21 cellular contexts compared by ENCODE assay signal in the genomic region with DNA sequence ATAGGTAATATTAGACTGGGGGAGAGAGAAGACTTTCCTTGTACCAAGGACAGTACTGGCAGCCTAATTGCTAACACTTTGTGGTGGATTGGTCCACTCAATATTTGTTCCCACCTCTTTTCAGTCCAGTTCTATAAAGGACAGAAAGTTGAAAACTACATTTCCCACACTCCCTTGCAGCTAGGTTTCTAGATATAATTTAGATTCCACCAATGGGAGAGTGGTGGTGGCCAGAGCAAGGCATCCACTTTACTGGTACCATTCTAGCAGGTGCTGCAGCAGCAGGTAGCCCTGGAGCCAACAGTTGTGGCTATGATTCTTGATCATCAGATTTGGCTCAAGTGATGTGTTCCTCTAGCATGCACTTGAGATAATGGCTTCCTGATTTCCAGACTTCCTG. TPM values are rescaled to one million over a fixed set of nuclear protein-coding genes. Genes with fewer than 3 reads are reported as not detected.
DNase-seq lines count a peak whose midpoint lies in the region; ATAC-seq and TF ChIP-seq lines count a peak whose summit lies in the region.
"Had no signal": no experiment of that assay in that cellular context is flagged by ENCODE, and none has a peak within 500 bp of the region (broad histone marks: within the 10 kb centered on the region; RNA-seq: fewer than 3 reads in every experiment).

No MANE protein-coding gene starts in this region.

- no peak for TF ChIP-seq POLR2A in Peyer's patch (IDR thresholded peaks at IDR 0.05)

- no peaks in the 10 kb centered on the region for H3K4me1 ChIP-seq in mucosa of descending colon (ENCODE audit: low read depth)
- H3K4me1 ChIP-seq in Peyer's patch: no peaks in the 10 kb centered on the region
- H3K4me1 ChIP-seq in effector memory CD4-positive, alpha-beta T cell (ENCODE audit: control insufficient read depth, insufficient read depth, low read length, poor library complexity, severe bottlenecking): peaks cover 9% of the 10 kb centered on the region
- H3K4me1 ChIP-seq: breast epithelium had no signal

- H3K27ac Mint-ChIP-seq in activated naive CD8-positive, alpha-beta T cell treated with anti-CD3 and anti-CD28 coated beads, Interleukin-2, amount 10 ng/mL, durations not matched to agents 7 days and 5 days: peak overlapping the region; percentile 14
- H3K27ac Mint-ChIP-seq in activated naive CD8-positive, alpha-beta T cell treated with anti-CD3 and anti-CD28 coated beads for 36 hours: no peak overlapping the region
- peak overlapping the region; percentile 59 for H3K27ac Mint-ChIP-seq in activated CD8-positive, alpha-beta T cell treated with anti-CD3 and anti-CD28 coated beads for 36 hours
- H3K27ac Mint-ChIP-seq: dendritic cell treated with granulocyte-macrophage colony-stimulating factor and Interleukin-4, amounts not matched to agents 40 ng/mL and 50 ng/mL, for 4 days had no signal

- no peak for TF ChIP-seq CTCF in activated CD8-positive, alpha-beta T cell treated with anti-CD3 and anti-CD28 coated beads for 36 hours (IDR thresholded peaks at IDR 0.05)
- TF ChIP-seq CTCF in mucosa of descending colon (IDR thresholded peaks at IDR 0.05) (no peak), Peyer's patch (IDR thresholded peaks at IDR 0.05) (no peak)

- POLR2A ChIA-PET in activated naive CD8-positive, alpha-beta T cell treated with anti-CD3 and anti-CD28 coated beads, Interleukin-2, amount 10 ng/mL, durations not matched to agents 7 days and 5 days (lab: Charles Lee): no interaction called here
- POLR2A ChIA-PET in activated CD8-positive, alpha-beta T cell treated with anti-CD3 and anti-CD28 coated beads for 36 hours (lab: Charles Lee): no interaction called here

- no peak overlapping the region for H3K4me3 Mint-ChIP-seq in activated naive CD8-positive, alpha-beta T cell treated with anti-CD3 and anti-CD28 coated beads, Interleukin-2, amount 10 ng/mL, durations not matched to agents 7 days and 5 days
- no peak overlapping the region for H3K4me3 Mint-ChIP-seq in activated naive CD8-positive, alpha-beta T cell treated with anti-CD3 and anti-CD28 coated beads for 36 hours
- H3K4me3 Mint-ChIP-seq in activated CD8-positive, alpha-beta T cell treated with anti-CD3 and anti-CD28 coated beads for 36 hours: no peak overlapping the region
- H3K4me3 Mint-ChIP-seq: dendritic cell treated with granulocyte-macrophage colony-stimulating factor and Interleukin-4, amounts not matched to agents 40 ng/mL and 50 ng/mL, for 4 days had no signal

- no peaks in the 10 kb centered on the region for H3K27me3 ChIP-seq in Peyer's patch
- no peaks in the 10 kb centered on the region for H3K27me3 ChIP-seq in effector memory CD4-positive, alpha-beta T cell (replicated peaks; ENCODE audit: control insufficient read depth, insufficient read depth, low read length, poor library complexity, severe bottlenecking)
- H3K27me3 ChIP-seq: breast epithelium, upper lobe of left lung had no signal

- H3K4me3 ChIP-seq in mucosa of descending colon (no peak overlapping the region), Peyer's patch (no peak overlapping the region)
- H3K4me3 ChIP-seq in effector memory CD4-positive, alpha-beta T cell (ENCODE audit: insufficient read depth, low read depth, low read length, poor library complexity, severe bottlenecking): no peak overlapping the region
- H3K4me3 ChIP-seq: breast epithelium, upper lobe of left lung had no signal

- no peaks in the 10 kb centered on the region for H3K27me3 Mint-ChIP-seq in activated naive CD8-positive, alpha-beta T cell treated with anti-CD3 and anti-CD28 coated beads, Interleukin-2, amount 10 ng/mL, durations not matched to agents 7 days and 5 days
- H3K27me3 Mint-ChIP-seq in activated naive CD8-positive, alpha-beta T cell treated with anti-CD3 and anti-CD28 coated beads for 36 hours: no peaks in the 10 kb centered on the region
- no peaks in the 10 kb centered on the region for H3K27me3 Mint-ChIP-seq in activated CD8-positive, alpha-beta T cell treated with anti-CD3 and anti-CD28 coated beads for 36 hours
- H3K27me3 Mint-ChIP-seq: dendritic cell treated with granulocyte-macrophage colony-stimulating factor and Interleukin-4, amounts not matched to agents 40 ng/mL and 50 ng/mL, for 4 days had no signal

- peaks cover 84% of the 10 kb centered on the region for H3K36me3 Mint-ChIP-seq in activated naive CD8-positive, alpha-beta T cell treated with anti-CD3 and anti-CD28 coated beads, Interleukin-2, amount 10 ng/mL, durations not matched to agents 7 days and 5 days
- peaks cover 95% of the 10 kb centered on the region for H3K36me3 Mint-ChIP-seq in activated naive CD8-positive, alpha-beta T cell treated with anti-CD3 and anti-CD28 coated beads for 36 hours
- peaks cover 97% of the 10 kb centered on the region for H3K36me3 Mint-ChIP-seq in activated CD8-positive, alpha-beta T cell treated with anti-CD3 and anti-CD28 coated beads for 36 hours (ENCODE audit: low read depth)

- peak; percentile 42 for DNase-seq in DMS53 (lab: John Stamatoyannopoulos, UW)
- DNase-seq in DMS53 treated with DMSO at 0.1 percent for 48 hours (lab: John Stamatoyannopoulos, UW; ENCODE audit: unreplicated experiment): no peak
- DNase-seq in activated naive CD8-positive, alpha-beta T cell treated with anti-CD3 and anti-CD28 coated beads, Interleukin-2, amount 10 ng/mL, durations not matched to agents 7 days and 5 days: no peak
- no peak for DNase-seq in activated naive CD8-positive, alpha-beta T cell treated with anti-CD3 and anti-CD28 coated beads for 36 hours
- no peak for DNase-seq in activated CD8-positive, alpha-beta T cell treated with anti-CD3 and anti-CD28 coated beads for 36 hours
- DNase-seq in mucosa of descending colon: no peak
- no peak for DNase-seq in Peyer's patch
- no peak for DNase-seq in effector memory CD4-positive, alpha-beta T cell
- DNase-seq: activated CD4-positive, alpha-beta T cell treated with anti-CD3 and anti-CD28 coated beads for 1 hour; amniotic stem cell; glutamatergic neuron; kidney glomerular epithelial cell; mesenchymal stem cell; NCI-H2171; NCI-H526 treated with DMSO at 0.1 percent for 48 hours; posterior cingulate gyrus; upper lobe of left lung had no signal

- H3K36me3 ChIP-seq in mucosa of descending colon (ENCODE audit: low read depth): no peaks in the 10 kb centered on the region
- H3K36me3 ChIP-seq in Peyer's patch: peaks cover 0 to 14% (median 0%) of the 10 kb centered on the region in 3 donors
- H3K36me3 ChIP-seq in effector memory CD4-positive, alpha-beta T cell (ENCODE audit: control insufficient read depth, insufficient read depth, low read length): peaks cover 20% of the 10 kb centered on the region
- H3K36me3 ChIP-seq: breast epithelium, upper lobe of left lung had no signal

- intact Hi-C loops in activated CD8-positive, alpha-beta T cell treated with anti-CD3 and anti-CD28 coated beads for 36 hours (cut with micrococcal nuclease): no loop called here
- intact Hi-C loops in mucosa of descending colon (cut with DNase I, micrococcal nuclease): no loop called here

- peaks cover 13% of the 10 kb centered on the region for H3K9me3 Mint-ChIP-seq in activated naive CD8-positive, alpha-beta T cell treated with anti-CD3 and anti-CD28 coated beads, Interleukin-2, amount 10 ng/mL, durations not matched to agents 7 days and 5 days
- peaks cover 44% of the 10 kb centered on the region for H3K9me3 Mint-ChIP-seq in activated naive CD8-positive, alpha-beta T cell treated with anti-CD3 and anti-CD28 coated beads for 36 hours
- H3K9me3 Mint-ChIP-seq in activated CD8-positive, alpha-beta T cell treated with anti-CD3 and anti-CD28 coated beads for 36 hours: peaks cover 27% of the 10 kb centered on the region

- CTCF ChIA-PET in activated CD8-positive, alpha-beta T cell treated with anti-CD3 and anti-CD28 coated beads for 36 hours (lab: Charles Lee): no interaction called here

- no peak for ATAC-seq in activated naive CD8-positive, alpha-beta T cell treated with anti-CD3 and anti-CD28 coated beads, Interleukin-2, amount 10 ng/mL, durations not matched to agents 7 days and 5 days (ENCODE audit: low read depth)
- ATAC-seq in activated CD8-positive, alpha-beta T cell treated with anti-CD3 and anti-CD28 coated beads for 36 hours: peak; percentile 37
- peak; percentile 19 for ATAC-seq in mucosa of descending colon
- ATAC-seq: sciatic nerve had no signal

- no peak overlapping the region for H3K27ac ChIP-seq in Peyer's patch
- no peak overlapping the region for H3K27ac ChIP-seq in effector memory CD4-positive, alpha-beta T cell (ENCODE audit: insufficient read depth, low read length, poor library complexity, severe bottlenecking)
- H3K27ac ChIP-seq: 22Rv1, breast epithelium, upper lobe of left lung had no signal

- peaks cover 48% of the 10 kb centered on the region for H3K4me1 Mint-ChIP-seq in activated naive CD8-positive, alpha-beta T cell treated with anti-CD3 and anti-CD28 coated beads, Interleukin-2, amount 10 ng/mL, durations not matched to agents 7 days and 5 days
- H3K4me1 Mint-ChIP-seq in activated naive CD8-positive, alpha-beta T cell treated with anti-CD3 and anti-CD28 coated beads for 36 hours: peaks cover 64% of the 10 kb centered on the region
- H3K4me1 Mint-ChIP-seq in activated CD8-positive, alpha-beta T cell treated with anti-CD3 and anti-CD28 coated beads for 36 hours (ENCODE audit: low read depth): peaks cover 84% of the 10 kb centered on the region

- H3K9me3 ChIP-seq in mucosa of descending colon: no peaks in the 10 kb centered on the region
- no peaks in the 10 kb centered on the region for H3K9me3 ChIP-seq in Peyer's patch
- no peaks in the 10 kb centered on the region for H3K9me3 ChIP-seq in effector memory CD4-positive, alpha-beta T cell (ENCODE audit: control insufficient read depth, low read length)
- H3K9me3 ChIP-seq: breast epithelium, upper lobe of left lung had no signal

RNA-seq across cellular contexts. Expression of gene SLC38A1, which starts 24.6 kb away (rescaled TPM):
- 100 to 1,000 TPM; 194 to 207 TPM for total RNA-seq in activated naive CD8-positive, alpha-beta T cell treated with anti-CD3 and anti-CD28 coated beads, Interleukin-2, amount 10 ng/mL, durations not matched to agents 7 days and 5 days
- 100 to 1,000 TPM; 255 to 260 TPM for total RNA-seq in activated naive CD8-positive, alpha-beta T cell treated with anti-CD3 and anti-CD28 coated beads for 36 hours
- 100 to 1,000 TPM; 167 to 168 TPM for total RNA-seq in activated CD8-positive, alpha-beta T cell treated with anti-CD3 and anti-CD28 coated beads for 36 hours
- 100 to 1,000 TPM; 116 to 157 (median 132) TPM for total RNA-seq in mucosa of descending colon
- total RNA-seq in Peyer's patch: 10 to 100 TPM; 41.9 to 82.3 (median 49.8) TPM
